In the genomic region with DNA sequence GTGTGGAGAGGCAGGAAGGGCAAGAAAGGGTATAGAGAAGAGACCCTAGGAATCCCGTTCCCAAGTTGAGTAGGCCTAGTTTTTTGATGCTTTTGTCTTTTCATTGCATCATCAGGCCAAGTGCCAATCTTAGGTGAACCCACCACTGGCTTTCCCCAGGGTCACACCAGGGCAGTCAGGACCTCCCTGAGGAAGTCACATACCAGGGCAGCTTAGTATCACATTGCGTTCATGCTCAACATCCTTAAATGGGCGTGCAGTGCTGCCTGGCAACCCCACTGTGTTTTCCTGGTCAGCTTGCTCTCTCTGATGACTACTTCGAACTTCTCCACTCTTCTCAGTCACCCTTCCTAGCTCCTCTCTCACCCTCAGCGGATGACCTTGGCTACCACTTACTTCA, we compare ENCODE assay signal across 12 cellular contexts. TPM values are rescaled to one million over a fixed set of nuclear protein-coding genes. Genes with fewer than 3 reads are reported as not detected.
DNase-seq lines count a peak whose midpoint lies in the region; ATAC-seq and TF ChIP-seq lines count a peak whose summit lies in the region.
"Had no signal": no experiment of that assay in that cellular context is flagged by ENCODE, and none has a peak within 500 bp of the region (broad histone marks: within the 10 kb centered on the region; RNA-seq: fewer than 3 reads in every experiment).

No MANE protein-coding gene starts in this region.

- H3K14ac ChIP-seq in IMR-90 (replicated peaks; ENCODE audit: low read depth, low read length) = peak overlapping the region; percentile 61

- peak overlapping the region; percentile 75 for H2BK120ac ChIP-seq in IMR-90 (ENCODE audit: low read depth, low read length)

- TF ChIP-seq RAD21 in IMR-90 (IDR thresholded peaks at IDR 0.05; ENCODE audit: low read length) = no peak

- no peaks in the 10 kb centered on the region for H3K9me3 ChIP-seq in IMR-90 (ENCODE audit: control insufficient read depth, insufficient read depth, low read length)
- H3K9me3 ChIP-seq in MM.1S (replicated peaks; ENCODE audit: insufficient read depth, low read length) = no peaks in the 10 kb centered on the region
- no peaks in the 10 kb centered on the region for H3K9me3 ChIP-seq in prostate gland

- H4K20me1 ChIP-seq in IMR-90 (ENCODE audit: insufficient read depth, low read length) (no peaks in the 10 kb centered on the region), MM.1S (ENCODE audit: insufficient read depth, low read length) (no peaks in the 10 kb centered on the region)

- dilution Hi-C loops in IMR-90 (cut with HindIII; ENCODE audit: low sequenced_read_pairs, unreplicated experiment) = no loop called here

- H3K56ac ChIP-seq in IMR-90 (ENCODE audit: extremely low read depth, insufficient read depth, low read length) = no peak overlapping the region

- H2AK9ac ChIP-seq in IMR-90 (replicated peaks; ENCODE audit: low read depth, low read length, poor library complexity) = no peak overlapping the region

- peaks cover 10% of the 10 kb centered on the region for H3K4me1 ChIP-seq in IMR-90 (ENCODE audit: control insufficient read depth, insufficient read depth, low read length)
- no peaks in the 10 kb centered on the region for H3K4me1 ChIP-seq in MM.1S (ENCODE audit: low read length)
- H3K4me1 ChIP-seq in prostate gland (replicated peaks) = no peaks in the 10 kb centered on the region

- ATAC-seq in IMR-90 (ENCODE audit: low read depth) (peak; percentile 84), memory B cell (ENCODE audit: low read depth) (peak; percentile 37), GM18498 (IDR thresholded peaks at IDR 0.05; ENCODE audit: unreplicated experiment) (no peak)

- H3K27ac Mint-ChIP-seq in memory B cell = no peak overlapping the region
- no peak overlapping the region for H3K27ac Mint-ChIP-seq in activated naive CD4-positive, alpha-beta T cell treated with anti-CD3 and anti-CD28 coated beads for 36 hours
- H3K27ac Mint-ChIP-seq: brain had no signal

- H4K8ac ChIP-seq in IMR-90 (ENCODE audit: low read depth in 2 of 2, low read length in 2 of 2) = peak overlapping the region; percentile 17 to 78; a peak in 3 of 4 replicates

- 20% methylated on average over 2 of the region's 5 CpGs; no CpG with 5 or more reads in 1 of the 2 experiments for WGBS in IMR-90 (ENCODE audit: extremely low coverage in 2 of 2, insufficient read length in 1 of 2), 2 experiments
- 49% methylated on average over 5 of the region's 5 CpGs for WGBS in prostate gland

- H2AK5ac ChIP-seq in IMR-90 (ENCODE audit: low read depth, low read length) = peak overlapping the region; percentile 63

- intact Hi-C loops in IMR-90 (cut with micrococcal nuclease) = loop anchor here (1.0 kb wide), 1 partner anchor 99 kb away; no protein-coding TSS in a partner anchor
- intact Hi-C loops in activated naive CD4-positive, alpha-beta T cell treated with anti-CD3 and anti-CD28 coated beads for 36 hours (cut with micrococcal nuclease) = no loop called here
- intact Hi-C loops in prostate gland (cut with DNase I) = no loop called here

- H3K4me1 Mint-ChIP-seq in memory B cell = peaks cover 7% of the 10 kb centered on the region
- H3K4me1 Mint-ChIP-seq in activated naive CD4-positive, alpha-beta T cell treated with anti-CD3 and anti-CD28 coated beads for 36 hours (ENCODE audit: low read depth) = peaks cover 4% of the 10 kb centered on the region

- no peaks in the 10 kb centered on the region for H3K9me3 Mint-ChIP-seq in memory B cell
- no peaks in the 10 kb centered on the region for H3K9me3 Mint-ChIP-seq in activated naive CD4-positive, alpha-beta T cell treated with anti-CD3 and anti-CD28 coated beads for 36 hours
- H3K9me3 Mint-ChIP-seq: brain had no signal

- H2AFZ ChIP-seq in IMR-90 (replicated peaks; ENCODE audit: low read length, poor library complexity) (peak overlapping the region; percentile 9), MM.1S (ENCODE audit: low read length) (no peak overlapping the region)

- H2BK5ac ChIP-seq in IMR-90 (ENCODE audit: low read depth, low read length, poor library complexity, severe bottlenecking) = peak overlapping the region; percentile 64

- TF ChIP-seq CTCF in IMR-90 (conservative IDR thresholded peaks at IDR 0.05; ENCODE audit: low read depth, low read length) (no peak), MM.1S (IDR thresholded peaks at IDR 0.05; ENCODE audit: low read length) (no peak), prostate gland (IDR thresholded peaks at IDR 0.05) (no peak)

- H4K91ac ChIP-seq in IMR-90 (ENCODE audit: insufficient read depth, low read depth, low read length) = peak overlapping the region; percentile 65

- H3K27me3 ChIP-seq in IMR-90 (ENCODE audit: control insufficient read depth, insufficient read depth, low read length) (no peaks in the 10 kb centered on the region), MM.1S (replicated peaks; ENCODE audit: insufficient read depth, low read length) (no peaks in the 10 kb centered on the region; the same call in 1 of the 2 replicates), prostate gland (replicated peaks; ENCODE audit: insufficient read depth) (no peaks in the 10 kb centered on the region)

- in situ Hi-C loops in IMR-90 (cut with MboI; ENCODE audit: low sequenced_read_pairs) = loop anchor here (5.0 kb wide), 1 partner anchor 289 kb away; no protein-coding TSS in a partner anchor

- no peaks in the 10 kb centered on the region for H3K9me2 ChIP-seq in MM.1S (replicated peaks; ENCODE audit: insufficient read depth, low read length)

- peak overlapping the region; percentile 81; the same call in 1 of the 2 replicates for H2BK20ac ChIP-seq in IMR-90 (ENCODE audit: low read depth, low read length)

- DNase-seq in AG20443 (ENCODE audit: low spot score) (peak; percentile 84), IMR-90 (peak; percentile 90), cerebellar cortex (ENCODE audit: low spot score) (peak; percentile 42), memory B cell (ENCODE audit: low spot score in 2 of 2) (no peak), MM.1S (no peak), prostate gland (ENCODE audit: low spot score) (no peak)
- DNase-seq in activated naive CD4-positive, alpha-beta T cell treated with anti-CD3 and anti-CD28 coated beads for 36 hours = no peak
- DNase-seq: DMS153, NCI-H2227 treated with DMSO at 0.1 percent for 48 hours, WERI-Rb-1 had no signal

- H3K27me3 Mint-ChIP-seq in memory B cell = peaks cover 11% of the 10 kb centered on the region
- H3K27me3 Mint-ChIP-seq in activated naive CD4-positive, alpha-beta T cell treated with anti-CD3 and anti-CD28 coated beads for 36 hours (ENCODE audit: low read depth) = no peaks in the 10 kb centered on the region
- H3K27me3 Mint-ChIP-seq: brain had no signal

- peak overlapping the region; percentile 70 for H3K18ac ChIP-seq in IMR-90 (ENCODE audit: low read depth, low read length)

- peak overlapping the region; percentile 56 for H4K5ac ChIP-seq in IMR-90 (ENCODE audit: low read depth, low read length)

- H2BK15ac ChIP-seq in IMR-90 (ENCODE audit: low read depth, low read length) = peak overlapping the region; percentile 49

- no peak overlapping the region for H3K4me3 ChIP-seq in IMR-90 (ENCODE audit: insufficient read depth, low read depth, low read length)
- no peak overlapping the region for H3K4me3 ChIP-seq in MM.1S (ENCODE audit: low read length)
- no peak overlapping the region for H3K4me3 ChIP-seq in prostate gland

- H3K4ac ChIP-seq in IMR-90 (ENCODE audit: low read depth, low read length) = peak overlapping the region; percentile 75

- POLR2A ChIA-PET in IMR-90 (lab: Charles Lee; ENCODE audit: unreplicated experiment) = interaction anchor here (0.6 to 0.9 kb wide), 2 partner anchors 16 to 556 kb away, joined by 3 to 4 read pairs; no protein-coding TSS in a partner anchor

- peak overlapping the region; percentile 61 for H3K27ac ChIP-seq in IMR-90 (ENCODE audit: insufficient read depth, low read length)
- no peak overlapping the region for H3K27ac ChIP-seq in MM.1S (ENCODE audit: low read length)
- H3K27ac ChIP-seq in prostate gland = no peak overlapping the region
- H3K27ac ChIP-seq: WERI-Rb-1 had no signal

- H3K36me3 ChIP-seq in IMR-90 (ENCODE audit: control insufficient read depth, insufficient read depth, low read length) (no peaks in the 10 kb centered on the region), MM.1S (replicated peaks; ENCODE audit: insufficient read depth, low read length) (no peaks in the 10 kb centered on the region), prostate gland (no peaks in the 10 kb centered on the region)

- CTCF ChIA-PET in IMR-90 (lab: Yijun Ruan, JAX) = interaction anchor here (1.6 to 3.8 kb wide), 3 partner anchors 11 to 99 kb away, joined by 4 to 15 read pairs (median 10); no protein-coding TSS in a partner anchor
- CTCF ChIA-PET in activated naive CD4-positive, alpha-beta T cell treated with anti-CD3 and anti-CD28 coated beads for 36 hours (lab: Charles Lee) = interaction anchor here (0.5 to 9.4 kb wide), 7 partner anchors 8 to 348 kb away, joined by 3 to 161 read pairs (median 4); no protein-coding TSS in a partner anchor

- H3K23ac ChIP-seq in IMR-90 (ENCODE audit: low read depth, low read length) = peak overlapping the region; percentile 32; the same call in 1 of the 2 replicates

- no peak for TF ChIP-seq POLR2A in IMR-90 (IDR thresholded peaks at IDR 0.05; ENCODE audit: low read depth, low read length)
- no peak for TF ChIP-seq POLR2A in prostate gland (IDR thresholded peaks at IDR 0.05)

- no peaks in the 10 kb centered on the region for H3K79me1 ChIP-seq in IMR-90 (ENCODE audit: low read depth in 1 of 2, low read length in 2 of 2)

- H3K36me3 Mint-ChIP-seq in memory B cell = no peaks in the 10 kb centered on the region
- H3K36me3 Mint-ChIP-seq in activated naive CD4-positive, alpha-beta T cell treated with anti-CD3 and anti-CD28 coated beads for 36 hours (ENCODE audit: low read depth) = no peaks in the 10 kb centered on the region

- no peak overlapping the region for H3K9ac ChIP-seq in IMR-90 (ENCODE audit: low read depth, low read length)
- H3K9ac ChIP-seq in MM.1S (ENCODE audit: low read length) = no peak overlapping the region

- 0 out of 2 replicates have a peak, but pooled peaks cover 7% of the 10 kb centered on the region for H3K9me1 ChIP-seq in IMR-90 (ENCODE audit: insufficient read depth, low read length)

- no peaks in the 10 kb centered on the region for H3K79me2 ChIP-seq in MM.1S (ENCODE audit: low read length)

- H3F3A ChIP-seq in MM.1S (ENCODE audit: insufficient read depth, low read length) = no peaks in the 10 kb centered on the region

- peak overlapping the region; percentile 10; the same call in 1 of the 2 replicates for H3K4me2 ChIP-seq in IMR-90 (ENCODE audit: low read depth, low read length)
- no peak overlapping the region for H3K4me2 ChIP-seq in MM.1S (ENCODE audit: low read depth, low read length)

- H3K4me3 Mint-ChIP-seq in memory B cell = no peak overlapping the region
- H3K4me3 Mint-ChIP-seq in activated naive CD4-positive, alpha-beta T cell treated with anti-CD3 and anti-CD28 coated beads for 36 hours = no peak overlapping the region
- H3K4me3 Mint-ChIP-seq: brain had no signal

- BruUV-seq in IMR-90 (replicated peaks; lab: Mats Ljungman, UMichigan) = no TSS peak

RNA-seq across cellular contexts. Expression of a gene that starts 9.0 kb away (rescaled TPM):
- total RNA-seq in IMR-90 (2012; rRNA removed) (1.4 and 1.6 TPM in 2 replicates), prostate gland (1 to 10 TPM; 2.7 to 3.2 TPM)
- polyA plus RNA-seq in IMR-90 (2012; rRNA removed) = 9.5 and 9.9 TPM in 2 replicates
- 4.7 and 8.5 TPM in 2 replicates for polyA plus RNA-seq in IMR-90 (2012; cell fraction: cytosol; rRNA removed)
- polyA plus RNA-seq in IMR-90 (2012; cell fraction: nucleus; rRNA removed; ENCODE audit: low replicate concordance) = 25.9 and 31.9 TPM in 2 replicates
- total RNA-seq in activated naive CD4-positive, alpha-beta T cell treated with anti-CD3 and anti-CD28 coated beads for 36 hours = 1 to 10 TPM; 3.2 to 3.7 TPM

RNA-seq across cellular contexts. Expression of a gene that starts 18.7 kb away (rescaled TPM):
- total RNA-seq in IMR-90 (2012; rRNA removed) (28.1 TPM in 2 replicates), prostate gland (10 to 100 TPM; 72.9 to 90.1 TPM)
- polyA plus RNA-seq in IMR-90 (2012; rRNA removed) = 43.9 and 47.9 TPM in 2 replicates
- 22.9 and 29.5 TPM in 2 replicates for polyA plus RNA-seq in IMR-90 (2012; cell fraction: cytosol; rRNA removed)
- polyA plus RNA-seq in IMR-90 (2012; cell fraction: nucleus; rRNA removed; ENCODE audit: low replicate concordance) = 101 and 130 TPM in 2 replicates
- 10 to 100 TPM; 57.7 to 60.2 TPM for total RNA-seq in activated naive CD4-positive, alpha-beta T cell treated with anti-CD3 and anti-CD28 coated beads for 36 hours

RNA-seq across cellular contexts. Expression of a gene that starts 37.4 kb away (rescaled TPM):
- total RNA-seq in IMR-90 (2012; rRNA removed) (0.18 TPM in 1 of 2 replicates, not detected in the other), prostate gland (1 to 10 TPM in 1 of 2 donors, under 1 TPM in 1; 0.27 to 3.4 TPM)
- polyA plus RNA-seq in IMR-90 (2012; rRNA removed) = 0.05 and 0.06 TPM in 2 replicates
- 0.01 and 0.04 TPM in 2 replicates for polyA plus RNA-seq in IMR-90 (2012; cell fraction: cytosol; rRNA removed)
- polyA plus RNA-seq in IMR-90 (2012; cell fraction: nucleus; rRNA removed; ENCODE audit: low replicate concordance) = 0.25 and 0.38 TPM in 2 replicates
- under 1 TPM; 0.36 to 0.47 TPM for total RNA-seq in activated naive CD4-positive, alpha-beta T cell treated with anti-CD3 and anti-CD28 coated beads for 36 hours

RNA-seq across cellular contexts. Expression of a gene that starts 41.1 kb away (rescaled TPM):
- total RNA-seq in IMR-90 (2012; rRNA removed) (93.9 and 110 TPM in 2 replicates), prostate gland (10 to 100 TPM in 1 of 2 donors, 1 to 10 TPM in 1; 9.1 to 18.9 TPM)
- polyA plus RNA-seq in IMR-90 (2012; rRNA removed) = 29.5 and 37.9 TPM in 2 replicates
- 8.5 and 15.2 TPM in 2 replicates for polyA plus RNA-seq in IMR-90 (2012; cell fraction: cytosol; rRNA removed)
- 5.1 and 18.8 TPM in 2 replicates for polyA plus RNA-seq in IMR-90 (2012; cell fraction: nucleus; rRNA removed; ENCODE audit: low replicate concordance)
- 100 to 1,000 TPM; 156 to 159 TPM for total RNA-seq in activated naive CD4-positive, alpha-beta T cell treated with anti-CD3 and anti-CD28 coated beads for 36 hours

RNA-seq across cellular contexts. Expression of a gene that starts 45.6 kb away (rescaled TPM):
- total RNA-seq in IMR-90 (2012; rRNA removed) = 30.0 and 30.8 TPM in 2 replicates
- polyA plus RNA-seq in IMR-90 (2012; rRNA removed) = 81.8 and 98.5 TPM in 2 replicates
- polyA plus RNA-seq in IMR-90 (2012; cell fraction: cytosol; rRNA removed) = 93.2 and 122 TPM in 2 replicates
- polyA plus RNA-seq in IMR-90 (2012; cell fraction: nucleus; rRNA removed; ENCODE audit: low replicate concordance) = 21.8 and 36.1 TPM in 2 replicates
- total RNA-seq in activated naive CD4-positive, alpha-beta T cell treated with anti-CD3 and anti-CD28 coated beads for 36 hours = 10 to 100 TPM; 47.5 to 48.3 TPM
- 10 to 100 TPM; 59.9 to 84.6 TPM for total RNA-seq in prostate gland

Comparison
In these comparisons a context has a peak if more than half of its experiments do, and no peak if none do; other contexts are left out.
1. DNase-seq: peak in AG20443 (single experiment), IMR-90 (single experiment) and cerebellar cortex (single experiment); none in memory B cell (0 of 2), MM.1S (single experiment), activated naive CD4-positive, alpha-beta T cell treated with anti-CD3 and anti-CD28 coated beads for 36 hours (single experiment) and prostate gland (single experiment).